8 cellular contexts compared by ENCODE assay signal in the genomic region with DNA sequence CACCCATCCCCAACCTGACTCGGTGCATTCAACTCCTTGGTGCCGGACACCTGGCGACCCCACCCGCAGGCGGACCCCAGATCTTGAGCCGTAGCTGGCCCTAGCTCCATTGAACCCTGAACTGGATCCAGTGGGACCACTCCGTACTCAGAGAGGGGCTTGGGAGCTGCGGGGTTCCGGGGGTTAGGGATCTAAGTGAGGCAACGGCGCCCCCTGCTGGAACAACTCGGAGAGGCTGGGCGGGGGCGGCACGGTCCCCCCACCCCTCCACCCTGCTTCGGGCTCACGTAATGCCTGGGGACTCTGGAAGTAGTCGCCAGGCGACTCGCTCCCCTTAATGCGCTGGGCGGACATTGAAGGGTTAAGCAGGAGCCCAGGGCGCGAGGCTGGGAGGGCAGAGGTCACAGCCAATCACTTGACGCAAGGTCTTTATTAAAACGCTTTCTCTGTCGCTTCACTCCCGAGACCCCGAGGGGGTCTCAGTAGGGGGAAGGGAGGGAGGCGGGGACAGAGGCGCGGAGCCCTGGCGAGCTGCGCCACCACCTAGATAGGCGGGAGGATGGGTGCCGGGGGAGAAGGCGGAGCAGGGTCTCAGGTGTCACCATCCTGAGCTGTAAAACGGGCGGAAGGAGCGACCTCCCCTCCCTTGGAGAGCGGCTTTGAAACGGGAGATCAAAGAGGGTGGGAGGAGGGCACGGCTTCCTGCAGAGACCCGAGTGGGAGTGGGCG. TPM values are rescaled to one million over a fixed set of nuclear protein-coding genes. Genes with fewer than 3 reads are reported as not detected.
A peak's percentile ranks its signal among the peaks of the same experiment; 100 is the strongest.
DNase-seq lines count a peak whose midpoint lies in the region; ATAC-seq and TF ChIP-seq lines count a peak whose summit lies in the region.

No MANE protein-coding gene starts in this region.

- TF ChIP-seq POLR2A in lower leg skin (IDR thresholded peaks at IDR 0.05) (no peak), GM18505 (IDR thresholded peaks at IDR 0.05; ENCODE audit: borderline replicate concordance, extremely low read depth, insufficient read depth, insufficient read length) (no peak)

- CTCF ChIA-PET in GM10248 (lab: Yijun Ruan, JAX), result interaction anchor here (0.7 to 27.7 kb wide), 29 partner anchors 9 to 185 kb away, joined by 3 to 597 read pairs (median 4); a partner anchor contains a TSS

- intact Hi-C loops in lower leg skin (cut with DNase I; ENCODE audit: low total_unique reads), result no loop called here

- H3K27ac Mint-ChIP-seq in chondrocyte (ENCODE audit: unreplicated experiment), result peak overlapping the region; percentile 85

- TF ChIP-seq CTCF in GM10248 (IDR thresholded peaks at IDR 0.05; ENCODE audit: control extremely low read depth, extremely low read depth, low read depth, missing control alignments) (peak; percentile 67), chondrocyte (IDR thresholded peaks at IDR 0.05) (peak; percentile 99), lower leg skin (IDR thresholded peaks at IDR 0.05) (peak in 1 of 3 donors; percentile 59)

- H3K4me1 Mint-ChIP-seq in chondrocyte (ENCODE audit: low read depth), result peaks cover 79% of the 10 kb centered on the region

- POLR2A ChIA-PET in GM10248 (lab: Yijun Ruan, JAX), result interaction anchor here (0.6 kb wide), 1 partner anchor 43 kb away, joined by 7 read pairs; no protein-coding TSS in a partner anchor

- H3K9me3 Mint-ChIP-seq in chondrocyte (ENCODE audit: low read depth), result no peaks in the 10 kb centered on the region

- DNase-seq in GM10248 (ENCODE audit: extremely low spot score) (peak; percentile 88), NCI-H187 (lab: John Stamatoyannopoulos, UW) (peak; percentile 70 to 95), chondrocyte (ENCODE audit: low spot score) (no peak), lower leg skin (ENCODE audit: low spot score in 2 of 2) (peak in 1 of 2 donors; percentile 96)
- peak; percentile 70 to 73 for DNase-seq in activated CD4-positive, alpha-beta T cell treated with anti-CD3 and anti-CD28 coated beads for 4 hours
- DNase-seq in stimulated activated CD4-positive, alpha-beta T cell treated with anti-CD3 and anti-CD28 coated beads, Interleukin-4, amount 100 ng/mL, for 48 hours (ENCODE audit: low read depth in 2 of 2), result peak; percentile 70 to 80

- peak overlapping the region; percentile 24 for H3K4me3 ChIP-seq in lower leg skin (ENCODE audit: low read depth, poor library complexity, severe bottlenecking)

- ATAC-seq in GM19452 (IDR thresholded peaks at IDR 0.05; ENCODE audit: unreplicated experiment) (no peak), GM18505 (IDR thresholded peaks at IDR 0.05; ENCODE audit: unreplicated experiment) (no peak)

- H3K27me3 Mint-ChIP-seq in chondrocyte (ENCODE audit: low read depth), result no peaks in the 10 kb centered on the region

- 2% methylated on average over 45 of the region's 45 CpGs for WGBS in lower leg skin, 2 donors

- H3K36me3 Mint-ChIP-seq in chondrocyte (ENCODE audit: low read depth), result no peaks in the 10 kb centered on the region

- H3K4me3 Mint-ChIP-seq in chondrocyte (ENCODE audit: unreplicated experiment), result peak overlapping the region; percentile 81

RNA-seq across cellular contexts. Expression of a gene that starts 0.7 kb away (rescaled TPM):
- total RNA-seq in chondrocyte, result 88.7 to 193 TPM (median 93.5 TPM) in 3 replicates
- 100 to 1,000 TPM in 1 of 4 donors, 10 to 100 TPM in 3; 67.9 to 103 (median 96.1) TPM for total RNA-seq in lower leg skin

RNA-seq across cellular contexts. Expression of a gene that starts 22.2 kb away (rescaled TPM):
- 11.4 to 17.1 TPM (median 14.1 TPM) in 3 replicates for total RNA-seq in chondrocyte
- 10 to 100 TPM; 20.3 to 39.0 (median 28.2) TPM for total RNA-seq in lower leg skin

RNA-seq across cellular contexts. Expression of a gene that starts 22.5 kb away (rescaled TPM):
- 22.3 to 45.7 TPM (median 23.7 TPM) in 3 replicates for total RNA-seq in chondrocyte
- 10 to 100 TPM; 13.4 to 21.4 (median 16.7) TPM for total RNA-seq in lower leg skin

RNA-seq across cellular contexts. Expression of a gene that starts 28.9 kb away (rescaled TPM):
- 6.0 to 11.6 TPM (median 6.9 TPM) in 3 replicates for total RNA-seq in chondrocyte
- total RNA-seq in lower leg skin, result 1 to 10 TPM; 2.4 to 8.9 (median 5.0) TPM

RNA-seq across cellular contexts. Expression of a gene that starts 34.8 kb away (rescaled TPM):
- total RNA-seq in chondrocyte, result 38.6 to 58.3 TPM (median 40.3 TPM) in 3 replicates
- total RNA-seq in lower leg skin, result 10 to 100 TPM; 34.0 to 44.9 (median 41.5) TPM
